ENCODE assay signal across 1 cellular context in the genomic region with DNA sequence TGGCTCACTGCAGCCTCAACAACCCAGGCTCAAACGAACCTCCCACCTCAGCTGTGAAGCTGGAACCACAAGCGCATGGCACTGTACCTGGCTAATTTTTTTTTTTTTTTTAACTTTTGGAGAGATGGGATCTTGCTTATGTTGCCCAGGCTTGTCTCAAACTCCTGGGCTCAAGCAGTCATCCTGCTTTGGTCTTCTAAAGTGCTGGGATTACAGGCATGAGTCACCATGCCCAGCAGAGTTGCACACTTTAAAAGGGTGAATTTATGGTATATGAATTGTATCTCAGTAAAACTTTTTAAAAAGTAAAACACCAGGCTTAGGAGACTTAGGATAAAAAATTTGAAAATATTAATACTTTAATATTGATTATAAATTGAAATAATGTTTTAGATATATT.
TF ChIP-seq lines count a peak whose summit lies in the region.

No MANE protein-coding gene starts in this region.

TF ChIP-seq in SK-N-SH treated with all-trans-retinoic acid at 6 μM for 48 hours, 23 proteins besides CTCF, POLR2A, EP300 and RAD21 (continued from another document):
- TF ChIP-seq, protein P1, sequence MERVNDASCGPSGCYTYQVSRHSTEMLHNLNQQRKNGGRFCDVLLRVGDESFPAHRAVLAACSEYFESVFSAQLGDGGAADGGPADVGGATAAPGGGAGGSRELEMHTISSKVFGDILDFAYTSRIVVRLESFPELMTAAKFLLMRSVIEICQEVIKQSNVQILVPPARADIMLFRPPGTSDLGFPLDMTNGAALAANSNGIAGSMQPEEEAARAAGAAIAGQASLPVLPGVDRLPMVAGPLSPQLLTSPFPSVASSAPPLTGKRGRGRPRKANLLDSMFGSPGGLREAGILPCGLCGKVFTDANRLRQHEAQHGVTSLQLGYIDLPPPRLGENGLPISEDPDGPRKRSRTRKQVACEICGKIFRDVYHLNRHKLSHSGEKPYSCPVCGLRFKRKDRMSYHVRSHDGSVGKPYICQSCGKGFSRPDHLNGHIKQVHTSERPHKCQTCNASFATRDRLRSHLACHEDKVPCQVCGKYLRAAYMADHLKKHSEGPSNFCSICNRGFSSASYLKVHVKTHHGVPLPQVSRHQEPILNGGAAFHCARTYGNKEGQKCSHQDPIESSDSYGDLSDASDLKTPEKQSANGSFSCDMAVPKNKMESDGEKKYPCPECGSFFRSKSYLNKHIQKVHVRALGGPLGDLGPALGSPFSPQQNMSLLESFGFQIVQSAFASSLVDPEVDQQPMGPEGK (CRISPR knock-in tag; IDR thresholded peaks at IDR 0.05; ENCODE audit: borderline replicate concordance), result no peak
- TF ChIP-seq CSDC2 (CRISPR knock-in tag; IDR thresholded peaks at IDR 0.05) (no peak), ZFP30 (CRISPR knock-in tag; IDR thresholded peaks at IDR 0.05) (no peak), ZFP3 (CRISPR knock-in tag; IDR thresholded peaks at IDR 0.05) (no peak), PPARA (CRISPR knock-in tag; IDR thresholded peaks at IDR 0.05; ENCODE audit: borderline replicate concordance) (no peak)
